Comparison of ENCODE assay signal across 12 cellular contexts in genomic region chr18:58268849-58269248, GRCh38.
DNase-seq lines count a peak whose midpoint lies in the region; ATAC-seq, FAIRE-seq and TF ChIP-seq lines count a peak whose summit lies in the region.
"Had no signal": no experiment of that assay in that cellular context is flagged by ENCODE, and none has a peak within 500 bp of the region (broad histone marks: within the 10 kb centered on the region; RNA-seq: fewer than 3 reads in every experiment).

No MANE protein-coding gene starts in this region.

- ATAC-seq in left ventricle myocardium superior, result peak; percentile 19
- no peak for ATAC-seq in Right ventricle myocardium superior (ENCODE audit: poor library complexity)
- ATAC-seq in HG02571 (IDR thresholded peaks at IDR 0.05; ENCODE audit: unreplicated experiment), result no peak
- ATAC-seq: stimulated activated naive CD8-positive, alpha-beta T cell treated with anti-CD3 and anti-CD28 coated beads, Interleukin-15, amount 100 ng/mL, for 72 hours had no signal

- peaks cover 0 to 23% of the 10 kb centered on the region in 2 donors for H3K4me1 ChIP-seq in breast epithelium

- DNase-seq in left ventricle myocardium superior, result no peak
- DNase-seq in Right ventricle myocardium superior, result no peak
- DNase-seq in breast epithelium (ENCODE audit: low spot score in 2 of 2), result peak in 1 of 2 donors; percentile 59
- peak; percentile 93 for DNase-seq in kidney tubule cell (ENCODE audit: low spot score)
- peak; percentile 45 for DNase-seq in urothelium cell line (ENCODE audit: low spot score)
- no peak for DNase-seq in H4 (ENCODE audit: low spot score)
- DNase-seq in middle frontal gyrus (ENCODE audit: extremely low spot score, low spot score), result no peak
- DNase-seq: activated T-cell treated with anti-CD3 and anti-CD28 coated beads for 4 hours; stimulated activated naive CD8-positive, alpha-beta T cell treated with anti-CD3 and anti-CD28 coated beads, Interleukin-15, amount 100 ng/mL, for 72 hours had no signal

- intact Hi-C loops in left ventricle myocardium superior (cut with micrococcal nuclease), result no loop called here
- intact Hi-C loops in Right ventricle myocardium superior (cut with DNase I), result no loop called here
- intact Hi-C loops in breast epithelium (cut with DNase I; ENCODE audit: low total_unique reads), result no loop called here

- TF ChIP-seq CTCF in breast epithelium (IDR thresholded peaks at IDR 0.05), result no peak

- no peaks in the 10 kb centered on the region for H3K36me3 ChIP-seq in breast epithelium
- H3K36me3 ChIP-seq: cardiac muscle cell had no signal

- H3K27ac ChIP-seq in breast epithelium, result peak overlapping the region; percentile 60 to 88
- H3K27ac ChIP-seq: cardiac muscle cell had no signal

- no peaks in the 10 kb centered on the region for H3K27me3 ChIP-seq in breast epithelium
- H3K27me3 ChIP-seq: cardiac muscle cell had no signal

- H3K4me3 ChIP-seq in breast epithelium, result no peak overlapping the region
- H3K4me3 ChIP-seq: cardiac muscle cell had no signal

- no peak for FAIRE-seq in urothelium cell line (lab: Jason Lieb, UNC)
- FAIRE-seq: A204.1 had no signal

- H3K9me3 ChIP-seq in breast epithelium, result no peaks in the 10 kb centered on the region

- no peak for TF ChIP-seq POLR2A in breast epithelium (IDR thresholded peaks at IDR 0.05)

Comparison
In these comparisons a context has a peak if more than half of its experiments do, and no peak if none do; other contexts are left out.
1. DNase-seq: peak in kidney tubule cell (single experiment) and urothelium cell line (single experiment); none in left ventricle myocardium superior (single experiment), Right ventricle myocardium superior (single experiment), H4 (single experiment) and middle frontal gyrus (single experiment).